In genomic region chr1:212030936-212031528, GRCh38 we compare ENCODE assay signal across 10 cellular contexts. TPM values are rescaled to one million over a fixed set of nuclear protein-coding genes. Genes with fewer than 3 reads are reported as not detected.
A peak's percentile ranks its signal among the peaks of the same experiment; 100 is the strongest.
DNase-seq lines count a peak whose midpoint lies in the region; ATAC-seq and TF ChIP-seq lines count a peak whose summit lies in the region.
"Had no signal": no experiment of that assay in that cellular context is flagged by ENCODE, and none has a peak within 500 bp of the region (broad histone marks: within the 10 kb centered on the region; RNA-seq: fewer than 3 reads in every experiment).

No MANE protein-coding gene starts in this region.

- peak overlapping the region; percentile 30 for H3K27ac Mint-ChIP-seq in WTC11

- H3K4me3 ChIP-seq in BJ (ENCODE audit: low read depth, low read length) (no peak overlapping the region), kidney epithelial cell (ENCODE audit: low read depth, low read length) (no peak overlapping the region), H7 (ENCODE audit: insufficient read depth, low read depth, low read length) (no peak overlapping the region)
- H3K4me3 ChIP-seq: esophagus squamous epithelium had no signal

- H3K4me1 Mint-ChIP-seq in WTC11 = peaks cover 27% of the 10 kb centered on the region

- DNase-seq in BJ (ENCODE audit: low read depth) (peak; percentile 50), HS-27A (ENCODE audit: low read depth) (peak; percentile 15), WTC11 (ENCODE audit: low spot score) (no peak), kidney epithelial cell (ENCODE audit: low read depth) (peak; percentile 51), GDM1 (lab: John Stamatoyannopoulos, UW) (no peak), H7 (no peak)
- DNase-seq: activated CD4-positive, alpha-beta T cell treated with anti-CD3 and anti-CD28 coated beads for 1 hour; esophagus squamous epithelium had no signal

- no peak for TF ChIP-seq CTCF in BJ (IDR thresholded peaks at IDR 0.05; ENCODE audit: insufficient read depth, low read depth, low read length)
- no peak for TF ChIP-seq CTCF in WTC11 (IDR thresholded peaks at IDR 0.05)
- no peak for TF ChIP-seq CTCF in kidney epithelial cell (IDR thresholded peaks at IDR 0.05; ENCODE audit: insufficient read depth, low read length, poor library complexity, severe bottlenecking)

- POLR2A ChIA-PET in BJ (lab: Charles Lee) = interaction anchor here (0.6 kb wide), 1 partner anchor 23 kb away, joined by 3 read pairs; no protein-coding TSS in a partner anchor
- POLR2A ChIA-PET in WTC11 (lab: Charles Lee) = no interaction called here

- H3K4me3 Mint-ChIP-seq in WTC11 = no peak overlapping the region

- H3K27me3 ChIP-seq in BJ (ENCODE audit: control insufficient read depth, insufficient read depth, low read length) (no peaks in the 10 kb centered on the region), kidney epithelial cell (ENCODE audit: control insufficient read depth, insufficient read depth, low read length) (no peaks in the 10 kb centered on the region), H7 (ENCODE audit: control insufficient read depth, insufficient read depth, low read length) (no peaks in the 10 kb centered on the region)
- H3K27me3 ChIP-seq: esophagus squamous epithelium had no signal

- ATAC-seq in WTC11 = no peak
- ATAC-seq in GM19023 (IDR thresholded peaks at IDR 0.05; ENCODE audit: unreplicated experiment) = no peak
- no peak for ATAC-seq in HG03342 (IDR thresholded peaks at IDR 0.05; ENCODE audit: unreplicated experiment)

- H3K9me3 Mint-ChIP-seq in WTC11 = peaks cover 5% of the 10 kb centered on the region; the same call in 1 of the 2 replicates

- H3K36me3 ChIP-seq in BJ (ENCODE audit: control insufficient read depth, insufficient read depth, low read length) = no peaks in the 10 kb centered on the region
- no peaks in the 10 kb centered on the region for H3K36me3 ChIP-seq in kidney epithelial cell (ENCODE audit: control insufficient read depth, insufficient read depth, low read length)
- H3K36me3 ChIP-seq in H7 (replicated peaks; ENCODE audit: control insufficient read depth, insufficient read depth, low read length) = no peaks in the 10 kb centered on the region; the same call in 1 of the 2 replicates
- H3K36me3 ChIP-seq: esophagus squamous epithelium had no signal

- H3K27me3 Mint-ChIP-seq in WTC11 (ENCODE audit: low read depth) = peaks cover 3% of the 10 kb centered on the region; the same call in 1 of the 2 replicates

- CTCF ChIA-PET in BJ (lab: Yijun Ruan, JAX) = interaction anchor here (1.1 to 9.1 kb wide), 7 partner anchors 10 to 348 kb away, joined by 3 to 92 read pairs (median 3); no protein-coding TSS in a partner anchor
- CTCF ChIA-PET in WTC11 (lab: Charles Lee) = interaction anchor here (0.7 kb wide), 1 partner anchor 351 kb away, joined by 3 read pairs; no protein-coding TSS in a partner anchor

- peaks cover 8% of the 10 kb centered on the region for H3K36me3 Mint-ChIP-seq in WTC11

TF ChIP-seq in WTC11, 78 proteins besides CTCF, POLR2A, EP300 and RAD21:
- TF ChIP-seq GABPB1 (CRISPR knock-in tag; IDR thresholded peaks at IDR 0.05) (peak; percentile 99), E2F1 (CRISPR knock-in tag; IDR thresholded peaks at IDR 0.05) (no peak)

RNA-seq across cellular contexts. Expression of gene INTS7, which starts 4.3 kb away (rescaled TPM):
- polyA plus RNA-seq in BJ (2011; rRNA removed) = 11.6 and 18.4 TPM in 2 replicates
- 24.6 and 25.6 TPM in 2 replicates for polyA minus RNA-seq in BJ (2011; rRNA and poly(A)+ RNA removed)
- total RNA-seq in WTC11 (2021) (16.3 to 17.3 TPM (median 17.2 TPM) in 3 replicates), kidney epithelial cell (11.7 and 14.6 TPM in 2 replicates)
- 19.5 and 21.5 TPM in 2 replicates for total RNA-seq in H7 (2014; rRNA removed; shearing (Covaris generic))

RNA-seq across cellular contexts. Expression of gene DTL, which starts 4.5 kb away (rescaled TPM):
- 7.7 and 8.3 TPM in 2 replicates for polyA plus RNA-seq in BJ (2011; rRNA removed)
- polyA minus RNA-seq in BJ (2011; rRNA and poly(A)+ RNA removed) = 5.9 and 7.3 TPM in 2 replicates
- total RNA-seq in WTC11 (2021) = 38.8 to 52.3 TPM (median 43.0 TPM) in 3 replicates
- 5.1 and 6.4 TPM in 2 replicates for total RNA-seq in kidney epithelial cell
- total RNA-seq in H7 (2014; rRNA removed; shearing (Covaris generic)) = 92.0 and 108 TPM in 2 replicates

Comparison
In these comparisons a context has a peak if more than half of its experiments do, and no peak if none do; other contexts are left out.
1. DNase-seq: peak in BJ (single experiment), HS-27A (single experiment) and kidney epithelial cell (single experiment); none in WTC11 (single experiment), GDM1 (single experiment) and H7 (single experiment).